In the genomic region with DNA sequence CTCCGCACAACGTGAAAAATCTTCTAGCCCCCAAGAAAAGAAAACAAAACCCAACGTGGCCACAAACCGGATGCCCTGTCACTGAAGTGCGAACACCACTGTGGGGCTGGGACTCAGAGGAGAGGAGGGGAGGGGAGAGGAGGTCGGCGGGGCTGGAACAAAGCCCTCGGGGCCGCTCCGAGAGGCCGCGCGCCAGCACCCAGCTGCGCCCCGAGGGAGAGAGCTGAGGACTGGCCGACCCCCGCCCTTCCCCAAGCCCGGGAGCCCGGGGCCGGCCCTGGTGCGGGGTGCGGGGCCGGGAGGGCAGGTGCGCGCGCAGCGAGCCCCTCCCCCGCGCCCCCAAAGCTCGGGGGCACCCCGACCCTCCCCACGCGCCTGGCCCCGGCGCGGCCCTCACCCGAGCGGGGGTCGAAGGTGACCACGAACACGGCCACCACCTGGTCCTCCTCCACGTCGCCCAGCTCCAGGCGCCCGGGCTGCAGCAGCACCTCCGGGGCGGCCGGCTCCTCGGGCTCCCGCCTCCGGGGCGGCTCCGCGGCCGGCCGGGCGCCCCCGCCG, we compare ENCODE assay signal across 8 cellular contexts. TPM values are rescaled to one million over a fixed set of nuclear protein-coding genes. Genes with fewer than 3 reads are reported as not detected.
DNase-seq lines count a peak whose midpoint lies in the region; ATAC-seq and TF ChIP-seq lines count a peak whose summit lies in the region.

No MANE protein-coding gene starts in this region.

- H3K27ac ChIP-seq in CD4-positive, CD25-positive, alpha-beta regulatory T cell (ENCODE audit: insufficient read depth, low read length, poor library complexity, severe bottlenecking): peak overlapping the region; percentile 73
- no peak overlapping the region for H3K27ac ChIP-seq in SK-N-MC
- H3K27ac ChIP-seq in right cardiac atrium (ENCODE audit: low read length): peak overlapping the region; percentile 86
- H3K27ac ChIP-seq in sigmoid colon: peak overlapping the region; percentile 81 to 90 (median 84)

- peak; percentile 83 to 84 for ATAC-seq in CD4-positive, CD25-positive, alpha-beta regulatory T cell (ENCODE audit: low read depth in 2 of 2)
- ATAC-seq in HG03432 (IDR thresholded peaks at IDR 0.05; ENCODE audit: unreplicated experiment): peak; percentile 83
- ATAC-seq in right cardiac atrium: peak; percentile 70 to 75

- H3K9ac ChIP-seq in SK-N-MC (ENCODE audit: insufficient read length): peak overlapping the region; percentile 24

- H3K4me1 ChIP-seq in CD4-positive, CD25-positive, alpha-beta regulatory T cell (ENCODE audit: control insufficient read depth, insufficient read depth, low read length, poor library complexity, severe bottlenecking): peaks cover 33% of the 10 kb centered on the region
- H3K4me1 ChIP-seq in right cardiac atrium (ENCODE audit: control insufficient read depth, insufficient read depth, low read length): peaks cover 6% of the 10 kb centered on the region
- peaks cover 0 to 20% (median 19%) of the 10 kb centered on the region in 4 donors for H3K4me1 ChIP-seq in sigmoid colon

- H3K4me3 ChIP-seq in CD4-positive, CD25-positive, alpha-beta regulatory T cell (ENCODE audit: low read depth, low read length): peak overlapping the region; percentile 48
- peak overlapping the region; percentile 86 for H3K4me3 ChIP-seq in SK-N-MC
- peak overlapping the region; percentile 100 for H3K4me3 ChIP-seq in right cardiac atrium (ENCODE audit: low read length)
- peak overlapping the region; percentile 66 to 99 (median 84) for H3K4me3 ChIP-seq in sigmoid colon

- peak overlapping the region; percentile 86 to 92 (median 90) for H3K4me3 Mint-ChIP-seq in CD4-positive, CD25-positive, alpha-beta regulatory T cell
- peak overlapping the region; percentile 73 for H3K4me3 Mint-ChIP-seq in activated naive CD8-positive, alpha-beta T cell treated with anti-CD3 and anti-CD28 coated beads for 36 hours

- H3K36me3 ChIP-seq in CD4-positive, CD25-positive, alpha-beta regulatory T cell (ENCODE audit: control insufficient read depth, insufficient read depth, low read length): no peaks in the 10 kb centered on the region
- H3K36me3 ChIP-seq in SK-N-MC (ENCODE audit: insufficient read depth, low read length): no peaks in the 10 kb centered on the region
- no peaks in the 10 kb centered on the region for H3K36me3 ChIP-seq in sigmoid colon

- intact Hi-C loops in right cardiac atrium (cut with DNase I) (no loop called here), sigmoid colon (cut with DNase I) (loop anchor here (5.0 kb wide), 1 partner anchor 44 kb away; no protein-coding TSS in a partner anchor)

- H3K9me3 ChIP-seq in CD4-positive, CD25-positive, alpha-beta regulatory T cell (ENCODE audit: control insufficient read depth in 2 of 2, low read length in 2 of 2): no peaks in the 10 kb centered on the region
- H3K9me3 ChIP-seq in SK-N-MC (ENCODE audit: low read depth, low read length): no peaks in the 10 kb centered on the region
- H3K9me3 ChIP-seq in right cardiac atrium (ENCODE audit: control insufficient read depth, low read length): no peaks in the 10 kb centered on the region
- H3K9me3 ChIP-seq in sigmoid colon: no peaks in the 10 kb centered on the region

- H3K27me3 ChIP-seq in CD4-positive, CD25-positive, alpha-beta regulatory T cell (ENCODE audit: control insufficient read depth, insufficient read depth, low read length): no peaks in the 10 kb centered on the region
- no peaks in the 10 kb centered on the region for H3K27me3 ChIP-seq in right cardiac atrium (ENCODE audit: control insufficient read depth, insufficient read depth)
- H3K27me3 ChIP-seq in sigmoid colon: no peaks in the 10 kb centered on the region

- no peak for TF ChIP-seq POLR2A in sigmoid colon (IDR thresholded peaks at IDR 0.05)

- H3K27me3 Mint-ChIP-seq in CD4-positive, CD25-positive, alpha-beta regulatory T cell: peaks cover 9% of the 10 kb centered on the region
- H3K27me3 Mint-ChIP-seq in activated naive CD8-positive, alpha-beta T cell treated with anti-CD3 and anti-CD28 coated beads for 36 hours: peaks cover 5% of the 10 kb centered on the region

- H3K4me1 Mint-ChIP-seq in CD4-positive, CD25-positive, alpha-beta regulatory T cell: peaks cover 5 to 51% (median 43%) of the 10 kb centered on the region in 4 donors
- peaks cover 46% of the 10 kb centered on the region for H3K4me1 Mint-ChIP-seq in activated naive CD8-positive, alpha-beta T cell treated with anti-CD3 and anti-CD28 coated beads for 36 hours

- peak; percentile 60 to 81 (median 79) for DNase-seq in CD4-positive, CD25-positive, alpha-beta regulatory T cell
- peak; percentile 69 for DNase-seq in GM19240 (ENCODE audit: insufficient read length, low spot score)
- no peak for DNase-seq in SK-N-MC (ENCODE audit: low read depth, low spot score)
- DNase-seq in activated naive CD8-positive, alpha-beta T cell treated with anti-CD3 and anti-CD28 coated beads for 36 hours: peak; percentile 77
- peak; percentile 37 to 76 (median 74) for DNase-seq in right cardiac atrium
- DNase-seq in sigmoid colon: peak; percentile 70
- no peak for DNase-seq in putamen (ENCODE audit: low spot score)

- H3K36me3 Mint-ChIP-seq in CD4-positive, CD25-positive, alpha-beta regulatory T cell: peaks cover 4% of the 10 kb centered on the region
- peaks cover 3% of the 10 kb centered on the region for H3K36me3 Mint-ChIP-seq in activated naive CD8-positive, alpha-beta T cell treated with anti-CD3 and anti-CD28 coated beads for 36 hours

- TF ChIP-seq EP300 in sigmoid colon (IDR thresholded peaks at IDR 0.05): no peak

- H3K27ac Mint-ChIP-seq in CD4-positive, CD25-positive, alpha-beta regulatory T cell: peak overlapping the region; percentile 56 to 95 (median 93)
- peak overlapping the region; percentile 39 for H3K27ac Mint-ChIP-seq in activated naive CD8-positive, alpha-beta T cell treated with anti-CD3 and anti-CD28 coated beads for 36 hours

- H3K9me3 Mint-ChIP-seq in CD4-positive, CD25-positive, alpha-beta regulatory T cell: no peaks in the 10 kb centered on the region
- no peaks in the 10 kb centered on the region for H3K9me3 Mint-ChIP-seq in activated naive CD8-positive, alpha-beta T cell treated with anti-CD3 and anti-CD28 coated beads for 36 hours

- TF ChIP-seq CTCF in sigmoid colon (IDR thresholded peaks at IDR 0.05): no peak

- under 1% methylated on average over 59 of the region's 59 CpGs for WGBS in right cardiac atrium
- WGBS in sigmoid colon, 2 donors: 0 to 1% methylated on average over 59 of the region's 59 CpGs

RNA-seq across cellular contexts. Expression of gene DENND11, which starts 0.4 kb away (rescaled TPM):
- total RNA-seq in CD4-positive, CD25-positive, alpha-beta regulatory T cell: 47.7 TPM
- polyA plus RNA-seq in CD4-positive, CD25-positive, alpha-beta regulatory T cell: 10 to 100 TPM; 10.8 to 14.5 (median 11.1) TPM
- 10 to 100 TPM; 29.9 to 32.9 TPM for total RNA-seq in activated naive CD8-positive, alpha-beta T cell treated with anti-CD3 and anti-CD28 coated beads for 36 hours
- total RNA-seq in right cardiac atrium (10 to 100 TPM; 10.6 to 11.9 (median 11.6) TPM), sigmoid colon (10 to 100 TPM; 14.3 to 17.1 (median 15.6) TPM)
- polyA plus RNA-seq in right cardiac atrium (5.2 TPM), sigmoid colon (10 to 100 TPM in 2 of 3 donors, 1 to 10 TPM in 1; 6.0 to 13.4 (median 11.1) TPM)

RNA-seq across cellular contexts. Expression of gene WEE2, which starts 6.6 kb away (rescaled TPM):
- total RNA-seq in CD4-positive, CD25-positive, alpha-beta regulatory T cell: not detected
- not detected for polyA plus RNA-seq in CD4-positive, CD25-positive, alpha-beta regulatory T cell
- not detected for total RNA-seq in activated naive CD8-positive, alpha-beta T cell treated with anti-CD3 and anti-CD28 coated beads for 36 hours
- not detected for total RNA-seq in right cardiac atrium
- polyA plus RNA-seq in right cardiac atrium: not detected
- total RNA-seq in sigmoid colon: not detected
- polyA plus RNA-seq in sigmoid colon: under 1 TPM in 1 of 3 donors, not detected in 2; 0.20 TPM

RNA-seq across cellular contexts. Expression of gene SSBP1, which starts 36.6 kb away (rescaled TPM):
- 77.4 TPM for total RNA-seq in CD4-positive, CD25-positive, alpha-beta regulatory T cell
- 100 to 1,000 TPM; 286 to 331 (median 305) TPM for polyA plus RNA-seq in CD4-positive, CD25-positive, alpha-beta regulatory T cell
- total RNA-seq in activated naive CD8-positive, alpha-beta T cell treated with anti-CD3 and anti-CD28 coated beads for 36 hours: 100 to 1,000 TPM; 309 to 318 TPM
- total RNA-seq in right cardiac atrium: 10 to 100 TPM; 91.0 to 100.0 (median 96.5) TPM
- polyA plus RNA-seq in right cardiac atrium: 231 TPM
- total RNA-seq in sigmoid colon: 100 to 1,000 TPM in 3 of 4 donors, 10 to 100 TPM in 1; 77.0 to 137 (median 121) TPM
- 100 to 1,000 TPM; 174 to 205 (median 190) TPM for polyA plus RNA-seq in sigmoid colon

Comparison
In these comparisons a context has a peak if more than half of its experiments do, and no peak if none do; other contexts are left out.
1. DNase-seq: peak in CD4-positive, CD25-positive, alpha-beta regulatory T cell (3 of 3), GM19240 (single experiment), activated naive CD8-positive, alpha-beta T cell treated with anti-CD3 and anti-CD28 coated beads for 36 hours (single experiment), right cardiac atrium (3 of 3) and sigmoid colon (single experiment); none in SK-N-MC (single experiment) and putamen (single experiment).
2. H3K4me3 ChIP-seq: peak in every context shown above with its lines; median percentile 100 in right cardiac atrium; 86 in SK-N-MC; 84 in sigmoid colon; 48 in CD4-positive, CD25-positive, alpha-beta regulatory T cell.
3. Peak in every context shown above with its lines, with median percentiles within 50 percentile points of each other: ATAC-seq.